In genomic region chr13:19720039-19720438, GRCh38 we compare ENCODE assay signal across 18 cellular contexts.
DNase-seq lines count a peak whose midpoint lies in the region; ATAC-seq, FAIRE-seq and TF ChIP-seq lines count a peak whose summit lies in the region.
"Had no signal": no experiment of that assay in that cellular context is flagged by ENCODE, and none has a peak within 500 bp of the region (broad histone marks: within the 10 kb centered on the region; RNA-seq: fewer than 3 reads in every experiment).

No MANE protein-coding gene starts in this region.

- H3K4me3 Mint-ChIP-seq in nephron progenitor cell: no peak overlapping the region
- H3K4me3 Mint-ChIP-seq: CD4-positive, CD25-positive, alpha-beta regulatory T cell; GM23338 had no signal

- ATAC-seq in PC-3: peak; percentile 33; the same call in 1 of the 2 replicates
- ATAC-seq: GM23338 had no signal

- H3K27ac Mint-ChIP-seq in nephron progenitor cell: peak overlapping the region; percentile 11
- H3K27ac Mint-ChIP-seq: CD4-positive, CD25-positive, alpha-beta regulatory T cell; GM23338 had no signal

- H3K9me3 Mint-ChIP-seq in nephron progenitor cell: no peaks in the 10 kb centered on the region
- H3K9me3 Mint-ChIP-seq: CD4-positive, CD25-positive, alpha-beta regulatory T cell; GM23338 had no signal

- TF ChIP-seq CTCF in PC-3 (conservative IDR thresholded peaks at IDR 0.05; ENCODE audit: low read depth, low read length): no peak
- TF ChIP-seq CTCF in keratinocyte (optimal IDR thresholded peaks at IDR 0.05 in 1 of 3, IDR thresholded peaks at IDR 0.05 in 1 of 3, conservative IDR thresholded peaks at IDR 0.05 in 1 of 3; ENCODE audit: extremely low read depth in 1 of 3, insufficient read depth in 2 of 3, low read length in 3 of 3): no peak
- no peak for TF ChIP-seq CTCF in nephron progenitor cell (IDR thresholded peaks at IDR 0.05)

- no peaks in the 10 kb centered on the region for H3F3A ChIP-seq in PC-3 (ENCODE audit: low read length, unreplicated experiment)

- no peak overlapping the region for H3K4me3 ChIP-seq in PC-3 (ENCODE audit: low read length)
- H3K4me3 ChIP-seq in keratinocyte (ENCODE audit: control insufficient read depth in 2 of 3, extremely low read depth in 1 of 3, insufficient read depth in 2 of 3, low read depth in 1 of 3, low read length in 3 of 3): no peak overlapping the region
- H3K4me3 ChIP-seq in Karpas-422 (ENCODE audit: low read length): no peak overlapping the region
- H3K4me3 ChIP-seq: GM23338 had no signal

- no peaks in the 10 kb centered on the region for H3K27me3 Mint-ChIP-seq in nephron progenitor cell (ENCODE audit: low read depth, poor library complexity)
- H3K27me3 Mint-ChIP-seq: CD4-positive, CD25-positive, alpha-beta regulatory T cell had no signal

- H3K27me3 ChIP-seq in PC-3 (ENCODE audit: low read length) (no peaks in the 10 kb centered on the region), keratinocyte (ENCODE audit: control insufficient read depth, extremely low read depth, insufficient read depth, low read length) (no peaks in the 10 kb centered on the region), Karpas-422 (ENCODE audit: low read length) (no peaks in the 10 kb centered on the region)
- H3K27me3 ChIP-seq: BE2C had no signal

- H4K20me1 ChIP-seq in PC-3 (ENCODE audit: low read length): peaks cover 9% of the 10 kb centered on the region; the same call in 1 of the 2 replicates
- no peaks in the 10 kb centered on the region for H4K20me1 ChIP-seq in keratinocyte (ENCODE audit: control insufficient read depth, extremely low read depth, insufficient read depth, low read length)
- no peaks in the 10 kb centered on the region for H4K20me1 ChIP-seq in Karpas-422 (ENCODE audit: insufficient read depth, low read depth, low read length)

- peaks cover 33% of the 10 kb centered on the region for H3K79me2 ChIP-seq in PC-3 (ENCODE audit: low read length)
- peaks cover 4% of the 10 kb centered on the region for H3K79me2 ChIP-seq in keratinocyte (ENCODE audit: control insufficient read depth, insufficient read depth, low read length)
- H3K79me2 ChIP-seq in Karpas-422 (ENCODE audit: low read length): peaks cover 70% of the 10 kb centered on the region

- H3K36me3 ChIP-seq in PC-3 (ENCODE audit: low read depth, low read length) (peaks cover 36% of the 10 kb centered on the region), keratinocyte (ENCODE audit: control insufficient read depth in 2 of 2, extremely low read depth in 1 of 2, insufficient read depth in 2 of 2, low read length in 2 of 2) (no peaks in the 10 kb centered on the region), Karpas-422 (ENCODE audit: insufficient read depth, low read length) (peaks cover 14% of the 10 kb centered on the region; the same call in 1 of the 2 replicates)

- no peak overlapping the region for H3K9ac ChIP-seq in PC-3 (ENCODE audit: low read length)
- H3K9ac ChIP-seq in keratinocyte (ENCODE audit: control insufficient read depth, extremely low read depth, insufficient read depth, low read length): no peak overlapping the region
- no peak overlapping the region for H3K9ac ChIP-seq in Karpas-422 (ENCODE audit: low read length)

- no peak overlapping the region for H2AFZ ChIP-seq in PC-3 (ENCODE audit: low read length)
- no peak overlapping the region for H2AFZ ChIP-seq in keratinocyte (ENCODE audit: control insufficient read depth, low read length)
- no peak overlapping the region for H2AFZ ChIP-seq in Karpas-422 (ENCODE audit: low read length)
- H2AFZ ChIP-seq: GM23338 had no signal

- H3K36me3 Mint-ChIP-seq in nephron progenitor cell (ENCODE audit: low read depth): peaks cover 50% of the 10 kb centered on the region

- CTCF ChIA-PET in PC-3 (lab: Charles Lee): no interaction called here

- H3K4me2 ChIP-seq in PC-3 (ENCODE audit: low read length) (no peak overlapping the region), keratinocyte (ENCODE audit: control insufficient read depth, extremely low read depth, insufficient read depth, low read depth, low read length) (no peak overlapping the region), Karpas-422 (ENCODE audit: low read depth, low read length, poor library complexity, severe bottlenecking) (no peak overlapping the region)
- H3K4me2 ChIP-seq: GM23338 had no signal

- H3K9me3 ChIP-seq in PC-3 (ENCODE audit: low read length): no peaks in the 10 kb centered on the region
- H3K9me3 ChIP-seq in keratinocyte (ENCODE audit: control insufficient read depth, low read depth, low read length): no peaks in the 10 kb centered on the region
- H3K9me3 ChIP-seq in Karpas-422 (ENCODE audit: low read length): no peaks in the 10 kb centered on the region
- H3K9me3 ChIP-seq: BE2C, Caco-2 had no signal

- intact Hi-C loops in PC-3 (cut with micrococcal nuclease): no loop called here

- H3K9me1 ChIP-seq in keratinocyte (ENCODE audit: control insufficient read depth, extremely low read depth, insufficient read depth, low read length): no peaks in the 10 kb centered on the region

- no peaks in the 10 kb centered on the region for H3K9me2 ChIP-seq in PC-3 (replicated peaks; ENCODE audit: low read length)
- no peaks in the 10 kb centered on the region for H3K9me2 ChIP-seq in Karpas-422 (replicated peaks; ENCODE audit: insufficient read depth, low read length)

- H3K27ac ChIP-seq in PC-3 (ENCODE audit: low read length): no peak overlapping the region
- no peak overlapping the region for H3K27ac ChIP-seq in keratinocyte (ENCODE audit: control insufficient read depth, insufficient read depth, low read length)
- no peak overlapping the region for H3K27ac ChIP-seq in Karpas-422 (ENCODE audit: low read length)
- H3K27ac ChIP-seq: HL-60 had no signal

- no peak for DNase-seq in PC-3
- no peak for DNase-seq in keratinocyte (ENCODE audit: low read depth, low spot score)
- DNase-seq in nephron progenitor cell: no peak
- DNase-seq in GDM1 (lab: John Stamatoyannopoulos, UW): no peak
- DNase-seq in activated T-cell treated with anti-CD3 and anti-CD28 coated beads, Interleukin-2, amount 50 U/mL, for 48 hours: no peak
- no peak for DNase-seq in Karpas-422
- DNase-seq: ACHN; BE2C; C1 segment of cervical spinal cord; Caco-2; CD4-positive, CD25-positive, alpha-beta regulatory T cell; DMS153; DMS79; GF-D8; HCEC 1CT had no signal

- FAIRE-seq in keratinocyte (lab: Jason Lieb, UNC): peak; percentile 9
- FAIRE-seq: H54 had no signal

- H3K4me1 ChIP-seq in PC-3 (ENCODE audit: insufficient read depth, low read length): no peaks in the 10 kb centered on the region
- no peaks in the 10 kb centered on the region for H3K4me1 ChIP-seq in keratinocyte (ENCODE audit: control insufficient read depth, extremely low read depth, insufficient read depth, low read length)
- H3K4me1 ChIP-seq in Karpas-422 (ENCODE audit: low read length): no peaks in the 10 kb centered on the region
- H3K4me1 ChIP-seq: BE2C had no signal

- BruUV-seq in PC-3 (replicated peaks; lab: Mats Ljungman, UMichigan): no TSS peak

- no peaks in the 10 kb centered on the region for H3K4me1 Mint-ChIP-seq in nephron progenitor cell
- H3K4me1 Mint-ChIP-seq: GM23338 had no signal

- POLR2A ChIA-PET in PC-3 (lab: Charles Lee; ENCODE audit: unreplicated experiment): no interaction called here

- dilution Hi-C loops in keratinocyte (cut with MboI; ENCODE audit: extremely low pct_ligation_motif_present, low sequenced_read_pairs): no loop called here
